1 cellular context compared by ENCODE assay signal in genomic region chr20:25548613-25549086, GRCh38.
TF ChIP-seq lines count a peak whose summit lies in the region.

No MANE protein-coding gene starts in this region.

TF ChIP-seq in HepG2, 621 proteins besides CTCF, POLR2A, EP300 and RAD21 (continued from another document):
- TF ChIP-seq AGO2 (optimal IDR thresholded peaks at IDR 0.05; ENCODE audit: low read depth, low read length) (peak; percentile 95), AGO1 (IDR thresholded peaks at IDR 0.05; ENCODE audit: low read depth, low read length, poor library complexity, severe bottlenecking) (peak; percentile 6), CBX5 (CRISPR knock-in tag; IDR thresholded peaks at IDR 0.05; ENCODE audit: borderline replicate concordance) (no peak), ZMYM3 (CRISPR knock-in tag; IDR thresholded peaks at IDR 0.05) (no peak), IKZF1 (IDR thresholded peaks at IDR 0.05) (0 out of 2 replicates have a peak, but pooled peaks have one; percentile 21), LCORL (IDR thresholded peaks at IDR 0.05) (no peak), LCORL (CRISPR knock-in tag; IDR thresholded peaks at IDR 0.05) (no peak), ZNF713 (CRISPR knock-in tag; IDR thresholded peaks at IDR 0.05) (no peak), ZNF746 (CRISPR knock-in tag; IDR thresholded peaks at IDR 0.05) (no peak), ZNF138 (CRISPR knock-in tag; IDR thresholded peaks at IDR 0.05; ENCODE audit: low read depth) (no peak), NONO (IDR thresholded peaks at IDR 0.05) (no peak), NONO (CRISPR knock-in tag; conservative IDR thresholded peaks at IDR 0.05) (0 out of 2 replicates have a peak, but pooled peaks have one; percentile 12), HNRNPLL (IDR thresholded peaks at IDR 0.05; ENCODE audit: low read depth, low read length, poor library complexity, severe bottlenecking) (peak; percentile 47), DNMT3B (CRISPR knock-in tag; conservative IDR thresholded peaks at IDR 0.05) (no peak), ZNF883 (CRISPR knock-in tag; IDR thresholded peaks at IDR 0.05; ENCODE audit: not compliant biosample characterization) (no peak), ZBTB49 (CRISPR knock-in tag; IDR thresholded peaks at IDR 0.05; ENCODE audit: borderline replicate concordance) (no peak), ZSCAN21 (CRISPR knock-in tag; IDR thresholded peaks at IDR 0.05; ENCODE audit: borderline replicate concordance) (peak; percentile 2; the same call in 1 of the 2 replicates), PCBP1 (IDR thresholded peaks at IDR 0.05; ENCODE audit: borderline replicate concordance, low read depth, low read length) (peak; percentile 89; the same call in 1 of the 2 replicates), RBM22 (optimal IDR thresholded peaks at IDR 0.05; ENCODE audit: low read length) (peak; percentile 29), CHD4 (IDR thresholded peaks at IDR 0.05; ENCODE audit: borderline replicate concordance, low read length) (no peak), PRMT3 (CRISPR knock-in tag; IDR thresholded peaks at IDR 0.05; ENCODE audit: borderline replicate concordance, low read depth) (no peak)
